11 cellular contexts compared by ENCODE assay signal in the genomic region with DNA sequence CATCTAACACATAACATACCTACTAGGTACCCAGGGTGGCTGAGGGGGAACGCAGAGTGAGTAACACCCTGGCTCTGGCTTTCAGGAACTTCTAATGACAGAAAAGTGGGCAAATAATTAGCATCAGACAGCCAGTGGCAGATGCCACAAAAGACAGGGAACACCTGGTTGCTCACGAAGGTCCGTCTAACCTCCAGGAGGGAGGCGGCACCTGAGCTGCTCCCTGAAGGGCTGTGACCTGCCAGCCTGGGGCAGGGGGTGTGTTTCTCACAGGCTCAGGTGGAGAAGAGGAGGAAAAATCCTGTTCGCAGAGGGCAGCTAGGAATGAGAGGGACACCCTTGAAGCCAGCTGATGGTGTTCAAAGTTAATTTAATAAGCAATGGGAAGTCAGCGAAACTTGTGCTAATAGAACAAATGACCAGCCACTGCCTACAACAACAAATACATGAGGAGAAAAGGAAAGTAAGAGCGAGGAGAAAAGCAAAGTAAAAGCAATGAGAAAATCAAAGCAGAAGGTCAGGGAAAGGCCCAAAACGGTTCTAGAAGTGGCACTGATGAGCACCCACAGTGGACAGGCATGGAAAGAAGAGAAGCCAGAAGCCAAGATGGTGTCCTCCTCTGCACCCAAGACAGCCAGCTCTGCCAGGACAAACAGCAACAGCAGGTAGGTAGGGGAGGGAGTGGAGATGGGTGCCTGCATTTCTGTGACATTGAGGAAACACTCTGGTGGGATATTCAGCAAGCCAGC.
DNase-seq lines count a peak whose midpoint lies in the region; ATAC-seq and TF ChIP-seq lines count a peak whose summit lies in the region.
"Had no signal": no experiment of that assay in that cellular context is flagged by ENCODE, and none has a peak within 500 bp of the region (broad histone marks: within the 10 kb centered on the region; RNA-seq: fewer than 3 reads in every experiment).

No MANE protein-coding gene starts in this region.

- peaks cover 96% of the 10 kb centered on the region for H3K79me2 ChIP-seq in GM23338 (replicated peaks; ENCODE audit: insufficient read depth)
- no peaks in the 10 kb centered on the region for H3K79me2 ChIP-seq in OCI-LY1 (ENCODE audit: insufficient read depth, low read length)

- H3K4me3 Mint-ChIP-seq in GM23338: no peak overlapping the region

- H3K36me3 ChIP-seq in GM23338 (ENCODE audit: insufficient read depth) (no peaks in the 10 kb centered on the region), OCI-LY1 (ENCODE audit: insufficient read depth, low read length) (no peaks in the 10 kb centered on the region)
- H3K36me3 ChIP-seq: neutrophil had no signal

- ATAC-seq in GM23338: 0 out of 3 replicates have a peak, but pooled peaks have one; percentile 6
- ATAC-seq in sciatic nerve: no peak
- ATAC-seq in GM19351 (IDR thresholded peaks at IDR 0.05; ENCODE audit: unreplicated experiment): no peak

- H3K27me3 ChIP-seq in GM23338 (ENCODE audit: insufficient read depth): no peaks in the 10 kb centered on the region
- H3K27me3 ChIP-seq in OCI-LY1 (ENCODE audit: insufficient read depth, low read length): no peaks in the 10 kb centered on the region
- H3K27me3 ChIP-seq: neutrophil had no signal

- no peak overlapping the region for H3K4me2 ChIP-seq in GM23338
- H3K4me2 ChIP-seq in OCI-LY1 (ENCODE audit: low read length): no peak overlapping the region

- H3K27me3 Mint-ChIP-seq in GM23338 (ENCODE audit: insufficient read depth, low read depth, poor library complexity): peaks cover 10% of the 10 kb centered on the region

- H3K4me1 ChIP-seq in GM23338 (ENCODE audit: insufficient read depth) (peaks cover 86% of the 10 kb centered on the region), OCI-LY1 (ENCODE audit: insufficient read depth, low read length, severe bottlenecking) (peaks cover 31% of the 10 kb centered on the region)

- peaks cover 3% of the 10 kb centered on the region; the same call in 2 of the 3 replicates for H3K36me3 Mint-ChIP-seq in GM23338 (ENCODE audit: low read depth)

- no peak overlapping the region for H3K27ac Mint-ChIP-seq in GM23338

- H3K9me3 ChIP-seq in OCI-LY1 (ENCODE audit: low read length): no peaks in the 10 kb centered on the region
- H3K9me3 ChIP-seq: neutrophil had no signal

- peaks cover 85% of the 10 kb centered on the region for H3K4me1 Mint-ChIP-seq in GM23338

- H3K27ac ChIP-seq in GM23338 (ENCODE audit: low read depth): peak overlapping the region; percentile 48; the same call in 1 of the 2 replicates
- peak overlapping the region; percentile 16 for H3K27ac ChIP-seq in OCI-LY1 (ENCODE audit: low read depth, low read length, poor library complexity, severe bottlenecking)
- peak overlapping the region; percentile 98 for H3K27ac ChIP-seq in epithelial cell of prostate
- H3K27ac ChIP-seq in coronary artery: no peak overlapping the region
- H3K27ac ChIP-seq: neutrophil had no signal

- no peak for DNase-seq in GM23338 (ENCODE audit: low spot score)
- no peak for DNase-seq in epithelial cell of prostate (ENCODE audit: low read depth, low spot score)
- peak; percentile 37 for DNase-seq in sciatic nerve (ENCODE audit: low spot score)
- no peak for DNase-seq in COLO829 (ENCODE audit: low spot score)
- no peak for DNase-seq in coronary artery (ENCODE audit: low spot score)
- DNase-seq: NCI-H510A treated with DMSO at 0.1 percent for 48 hours; SIG-M5; stimulated activated naive CD4-positive, alpha-beta T cell had no signal

- H4K20me1 ChIP-seq in GM23338 (replicated peaks; ENCODE audit: insufficient read depth) (peaks cover 60% of the 10 kb centered on the region), OCI-LY1 (ENCODE audit: insufficient read depth, low read length) (peaks cover 10% of the 10 kb centered on the region; the same call in 1 of the 2 replicates)

- intact Hi-C loops in sciatic nerve (cut with DNase I): loop anchor here (10.0 kb wide), 1 partner anchor 1925 kb away; no protein-coding TSS in a partner anchor

- TF ChIP-seq CTCF in GM23338 (conservative IDR thresholded peaks at IDR 0.05; ENCODE audit: low read depth in 2 of 2) (no peak), OCI-LY1 (IDR thresholded peaks at IDR 0.05; ENCODE audit: low read length) (no peak), coronary artery (IDR thresholded peaks at IDR 0.05) (no peak)

- H2AFZ ChIP-seq in GM23338: no peak overlapping the region
- H2AFZ ChIP-seq in OCI-LY1 (ENCODE audit: low read length): no peak overlapping the region

- no peak overlapping the region for H3K9ac ChIP-seq in OCI-LY1 (ENCODE audit: low read length)

- H3K9me2 ChIP-seq in GM23338 (ENCODE audit: insufficient read depth) (no peaks in the 10 kb centered on the region), OCI-LY1 (ENCODE audit: low read depth, low read length) (no peaks in the 10 kb centered on the region)

- H3F3A ChIP-seq in GM23338 (replicated peaks; ENCODE audit: low read depth) (0 out of 2 replicates have a peak, but pooled peaks cover 3% of the 10 kb centered on the region), OCI-LY1 (ENCODE audit: insufficient read depth, low read length) (no peaks in the 10 kb centered on the region)

- H3K4me3 ChIP-seq in GM23338: no peak overlapping the region
- no peak overlapping the region for H3K4me3 ChIP-seq in OCI-LY1 (ENCODE audit: low read depth, low read length, poor library complexity, severe bottlenecking)
- H3K4me3 ChIP-seq in coronary artery: no peak overlapping the region

- no peaks in the 10 kb centered on the region for H3K9me3 Mint-ChIP-seq in GM23338

TF ChIP-seq in GM23338, 12 proteins besides CTCF, POLR2A, EP300 and RAD21 (continues in another document):
- TF ChIP-seq, protein P1, sequence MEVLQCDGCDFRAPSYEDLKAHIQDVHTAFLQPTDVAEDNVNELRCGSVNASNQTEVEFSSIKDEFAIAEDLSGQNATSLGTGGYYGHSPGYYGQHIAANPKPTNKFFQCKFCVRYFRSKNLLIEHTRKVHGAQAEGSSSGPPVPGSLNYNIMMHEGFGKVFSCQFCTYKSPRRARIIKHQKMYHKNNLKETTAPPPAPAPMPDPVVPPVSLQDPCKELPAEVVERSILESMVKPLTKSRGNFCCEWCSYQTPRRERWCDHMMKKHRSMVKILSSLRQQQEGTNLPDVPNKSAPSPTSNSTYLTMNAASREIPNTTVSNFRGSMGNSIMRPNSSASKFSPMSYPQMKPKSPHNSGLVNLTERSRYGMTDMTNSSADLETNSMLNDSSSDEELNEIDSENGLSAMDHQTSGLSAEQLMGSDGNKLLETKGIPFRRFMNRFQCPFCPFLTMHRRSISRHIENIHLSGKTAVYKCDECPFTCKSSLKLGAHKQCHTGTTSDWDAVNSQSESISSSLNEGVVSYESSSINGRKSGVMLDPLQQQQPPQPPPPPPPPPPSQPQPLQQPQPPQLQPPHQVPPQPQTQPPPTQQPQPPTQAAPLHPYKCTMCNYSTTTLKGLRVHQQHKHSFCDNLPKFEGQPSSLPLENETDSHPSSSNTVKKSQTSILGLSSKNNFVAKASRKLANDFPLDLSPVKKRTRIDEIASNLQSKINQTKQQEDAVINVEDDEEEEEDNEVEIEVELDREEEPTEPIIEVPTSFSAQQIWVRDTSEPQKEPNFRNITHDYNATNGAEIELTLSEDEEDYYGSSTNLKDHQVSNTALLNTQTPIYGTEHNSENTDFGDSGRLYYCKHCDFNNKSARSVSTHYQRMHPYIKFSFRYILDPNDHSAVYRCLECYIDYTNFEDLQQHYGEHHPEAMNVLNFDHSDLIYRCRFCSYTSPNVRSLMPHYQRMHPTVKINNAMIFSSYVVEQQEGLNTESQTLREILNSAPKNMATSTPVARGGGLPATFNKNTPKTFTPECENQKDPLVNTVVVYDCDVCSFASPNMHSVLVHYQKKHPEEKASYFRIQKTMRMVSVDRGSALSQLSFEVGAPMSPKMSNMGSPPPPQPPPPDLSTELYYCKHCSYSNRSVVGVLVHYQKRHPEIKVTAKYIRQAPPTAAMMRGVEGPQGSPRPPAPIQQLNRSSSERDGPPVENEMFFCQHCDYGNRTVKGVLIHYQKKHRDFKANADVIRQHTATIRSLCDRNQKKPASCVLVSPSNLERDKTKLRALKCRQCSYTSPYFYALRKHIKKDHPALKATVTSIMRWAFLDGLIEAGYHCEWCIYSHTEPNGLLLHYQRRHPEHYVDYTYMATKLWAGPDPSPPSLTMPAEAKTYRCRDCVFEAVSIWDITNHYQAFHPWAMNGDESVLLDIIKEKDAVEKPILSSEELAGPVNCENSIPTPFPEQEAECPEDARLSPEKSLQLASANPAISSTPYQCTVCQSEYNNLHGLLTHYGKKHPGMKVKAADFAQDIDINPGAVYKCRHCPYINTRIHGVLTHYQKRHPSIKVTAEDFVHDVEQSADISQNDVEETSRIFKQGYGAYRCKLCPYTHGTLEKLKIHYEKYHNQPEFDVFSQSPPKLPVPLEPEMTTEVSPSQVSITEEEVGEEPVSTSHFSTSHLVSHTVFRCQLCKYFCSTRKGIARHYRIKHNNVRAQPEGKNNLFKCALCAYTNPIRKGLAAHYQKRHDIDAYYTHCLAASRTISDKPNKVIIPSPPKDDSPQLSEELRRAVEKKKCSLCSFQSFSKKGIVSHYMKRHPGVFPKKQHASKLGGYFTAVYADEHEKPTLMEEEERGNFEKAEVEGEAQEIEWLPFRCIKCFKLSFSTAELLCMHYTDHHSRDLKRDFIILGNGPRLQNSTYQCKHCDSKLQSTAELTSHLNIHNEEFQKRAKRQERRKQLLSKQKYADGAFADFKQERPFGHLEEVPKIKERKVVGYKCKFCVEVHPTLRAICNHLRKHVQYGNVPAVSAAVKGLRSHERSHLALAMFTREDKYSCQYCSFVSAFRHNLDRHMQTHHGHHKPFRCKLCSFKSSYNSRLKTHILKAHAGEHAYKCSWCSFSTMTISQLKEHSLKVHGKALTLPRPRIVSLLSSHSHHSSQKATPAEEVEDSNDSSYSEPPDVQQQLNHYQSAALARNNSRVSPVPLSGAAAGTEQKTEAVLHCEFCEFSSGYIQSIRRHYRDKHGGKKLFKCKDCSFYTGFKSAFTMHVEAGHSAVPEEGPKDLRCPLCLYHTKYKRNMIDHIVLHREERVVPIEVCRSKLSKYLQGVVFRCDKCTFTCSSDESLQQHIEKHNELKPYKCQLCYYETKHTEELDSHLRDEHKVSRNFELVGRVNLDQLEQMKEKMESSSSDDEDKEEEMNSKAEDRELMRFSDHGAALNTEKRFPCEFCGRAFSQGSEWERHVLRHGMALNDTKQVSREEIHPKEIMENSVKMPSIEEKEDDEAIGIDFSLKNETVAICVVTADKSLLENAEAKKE (CRISPR knock-in tag; IDR thresholded peaks at IDR 0.05): no peak

Comparison
In these comparisons a context has a peak if more than half of its experiments do, and no peak if none do; other contexts are left out.
1. H3K27ac ChIP-seq: peak in GM23338 (single experiment), OCI-LY1 (single experiment) and epithelial cell of prostate (single experiment); none in coronary artery (0 of 2).